16 cellular contexts compared by ENCODE assay signal in the genomic region with DNA sequence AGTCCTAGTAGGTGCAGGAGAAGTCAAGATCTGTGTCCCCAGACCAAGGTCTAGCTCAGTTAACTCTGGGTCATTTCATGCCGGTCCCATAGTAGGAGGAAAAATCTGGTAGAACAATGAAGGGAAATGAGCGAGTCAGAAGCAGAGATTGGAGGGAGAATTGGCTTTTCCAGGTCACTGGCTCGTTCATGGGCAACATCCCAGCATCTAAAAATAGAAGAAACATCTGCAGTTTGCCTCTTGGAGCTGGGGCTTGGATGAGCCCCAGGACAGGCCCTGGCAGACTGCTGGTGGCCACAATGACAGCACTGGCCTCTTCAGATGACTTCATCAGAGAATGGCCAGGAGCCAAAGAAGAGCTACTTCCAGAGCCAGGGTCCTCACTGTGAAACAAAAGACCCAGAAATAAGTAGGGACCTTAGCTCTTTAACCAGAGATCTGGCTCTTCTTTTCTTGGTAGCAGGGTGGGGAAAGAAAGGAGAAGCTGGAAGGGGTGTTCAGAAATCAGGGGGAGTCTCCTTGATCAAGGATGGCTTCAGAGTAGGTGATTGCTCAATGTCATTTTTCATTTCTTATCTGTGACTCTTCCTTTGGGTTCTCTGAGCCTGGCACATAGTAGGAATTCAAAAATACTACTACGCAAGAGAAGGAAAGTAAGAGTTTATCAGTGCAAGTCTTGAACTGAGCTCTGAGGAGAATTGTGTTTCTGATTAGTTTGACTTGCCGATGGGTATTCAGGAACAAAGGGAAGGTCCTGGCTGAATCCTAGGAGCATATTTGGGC.
DNase-seq lines count a peak whose midpoint lies in the region; ATAC-seq, FAIRE-seq and TF ChIP-seq lines count a peak whose summit lies in the region.
"Had no signal": no experiment of that assay in that cellular context is flagged by ENCODE, and none has a peak within 500 bp of the region (broad histone marks: within the 10 kb centered on the region; RNA-seq: fewer than 3 reads in every experiment).

No MANE protein-coding gene starts in this region.

- DNase-seq in H4 (ENCODE audit: low spot score), result peak; percentile 31
- peak; percentile 70 for DNase-seq in astrocyte (ENCODE audit: low read depth)
- peak; percentile 60 to 78 for DNase-seq in heart right ventricle
- no peak for DNase-seq in T1000 (lab: John Stamatoyannopoulos, UW)
- no peak for DNase-seq in mucosa of descending colon
- DNase-seq in ureter (ENCODE audit: low spot score), result no peak
- DNase-seq: activated CD4-positive, alpha-beta T cell treated with anti-CD3 and anti-CD28 coated beads for 36 hours; activated T-cell treated with anti-CD3 and anti-CD28 coated beads, Interleukin-2, amount 50 U/mL, for 48 hours; amniotic stem cell; GF-D8; KBM-7; NCI-H2171 treated with DMSO at 0.1 percent for 48 hours; OCI-M1 had no signal

- no peaks in the 10 kb centered on the region for H4K20me1 ChIP-seq in astrocyte (ENCODE audit: insufficient read depth, low read length)

- H3K4me2 ChIP-seq in astrocyte (ENCODE audit: low read length), result peak overlapping the region; percentile 47

- no peak overlapping the region for H3K27ac Mint-ChIP-seq in astrocyte (ENCODE audit: unreplicated experiment)
- H3K27ac Mint-ChIP-seq: activated CD4-positive, alpha-beta T cell treated with anti-CD3 and anti-CD28 coated beads for 36 hours had no signal

- intact Hi-C loops in heart right ventricle (cut with DNase I), result no loop called here
- intact Hi-C loops in mucosa of descending colon (cut with DNase I, micrococcal nuclease), result no loop called here

- H3K4me1 Mint-ChIP-seq in astrocyte (ENCODE audit: low read depth, unreplicated experiment), result no peaks in the 10 kb centered on the region
- H3K4me1 Mint-ChIP-seq: activated CD4-positive, alpha-beta T cell treated with anti-CD3 and anti-CD28 coated beads for 36 hours had no signal

- H3K4me3 Mint-ChIP-seq in astrocyte (ENCODE audit: unreplicated experiment), result no peak overlapping the region
- H3K4me3 Mint-ChIP-seq: activated CD4-positive, alpha-beta T cell treated with anti-CD3 and anti-CD28 coated beads for 36 hours had no signal

- H3K27ac ChIP-seq in astrocyte (ENCODE audit: low read depth, low read length), result no peak overlapping the region
- H3K27ac ChIP-seq in heart right ventricle, result peak overlapping the region in 8 of 10 donors; percentile 2 to 77 (median 60)
- H3K27ac ChIP-seq in rectal smooth muscle tissue (ENCODE audit: low read depth, low read length), result peak overlapping the region; percentile 39

- H2AFZ ChIP-seq in astrocyte (ENCODE audit: low read depth, low read length), result no peak overlapping the region

- TF ChIP-seq CTCF in astrocyte (IDR thresholded peaks at IDR 0.05; ENCODE audit: insufficient read depth, low read depth, low read length), result no peak
- no peak for TF ChIP-seq CTCF in heart right ventricle (IDR thresholded peaks at IDR 0.05)
- no peak for TF ChIP-seq CTCF in mucosa of descending colon (IDR thresholded peaks at IDR 0.05)

- H3K79me2 ChIP-seq in astrocyte (ENCODE audit: insufficient read depth, low read length), result no peaks in the 10 kb centered on the region

- FAIRE-seq in astrocyte (lab: Jason Lieb, UNC), result no peak
- FAIRE-seq: endometrium had no signal

- ATAC-seq in heart right ventricle, result peak; percentile 95 to 99 (median 98)
- no peak for ATAC-seq in HG02571 (IDR thresholded peaks at IDR 0.05; ENCODE audit: unreplicated experiment)
- ATAC-seq in mucosa of descending colon, result no peak
- ATAC-seq: activated CD4-positive, alpha-beta T cell treated with anti-CD3 and anti-CD28 coated beads for 36 hours had no signal

- H3K9ac ChIP-seq in astrocyte (ENCODE audit: low read length) (no peak overlapping the region), rectal smooth muscle tissue (ENCODE audit: low read length) (no peak overlapping the region)

- H3K4me1 ChIP-seq in astrocyte (ENCODE audit: insufficient read depth, low read length) (peaks cover 5% of the 10 kb centered on the region), heart right ventricle (peaks cover 3 to 26% (median 19%) of the 10 kb centered on the region in 9 donors), rectal smooth muscle tissue (ENCODE audit: control insufficient read depth, insufficient read depth, low read length) (peaks cover 4% of the 10 kb centered on the region), mucosa of descending colon (ENCODE audit: low read depth) (no peaks in the 10 kb centered on the region)

- H3K4me3 ChIP-seq in astrocyte (ENCODE audit: insufficient read depth, low read depth, low read length), result no peak overlapping the region
- H3K4me3 ChIP-seq in heart right ventricle, result no peak overlapping the region
- peak overlapping the region; percentile 29 for H3K4me3 ChIP-seq in rectal smooth muscle tissue (ENCODE audit: low read length)
- no peak overlapping the region for H3K4me3 ChIP-seq in mucosa of descending colon

- peaks cover 10% of the 10 kb centered on the region for H3K9me3 Mint-ChIP-seq in astrocyte (ENCODE audit: unreplicated experiment)

- no peaks in the 10 kb centered on the region for H3K36me3 ChIP-seq in astrocyte (ENCODE audit: insufficient read depth, low read length)
- no peaks in the 10 kb centered on the region for H3K36me3 ChIP-seq in heart right ventricle
- no peaks in the 10 kb centered on the region for H3K36me3 ChIP-seq in rectal smooth muscle tissue (ENCODE audit: control insufficient read depth, insufficient read depth, low read length)
- H3K36me3 ChIP-seq in mucosa of descending colon (ENCODE audit: low read depth), result no peaks in the 10 kb centered on the region

- WGBS in heart right ventricle, 2 donors, result 33 to 34% methylated on average over 5 of the region's 5 CpGs

- H3K36me3 Mint-ChIP-seq in astrocyte (ENCODE audit: low read depth, unreplicated experiment), result peaks cover 2% of the 10 kb centered on the region

- no peaks in the 10 kb centered on the region for H3K27me3 ChIP-seq in astrocyte (ENCODE audit: insufficient read depth, low read length)
- no peaks in the 10 kb centered on the region for H3K27me3 ChIP-seq in heart right ventricle
- H3K27me3 ChIP-seq in rectal smooth muscle tissue (ENCODE audit: control insufficient read depth, insufficient read depth, low read length), result no peaks in the 10 kb centered on the region

- H3K27me3 Mint-ChIP-seq in astrocyte (ENCODE audit: low read depth, unreplicated experiment), result peaks cover 9% of the 10 kb centered on the region

- peaks cover 4% of the 10 kb centered on the region for H3K9me3 ChIP-seq in astrocyte (ENCODE audit: insufficient read depth, low read depth, low read length)
- H3K9me3 ChIP-seq in heart right ventricle, result peaks cover 0 to 16% (median 0%) of the 10 kb centered on the region in 11 donors
- no peaks in the 10 kb centered on the region for H3K9me3 ChIP-seq in mucosa of descending colon

Comparison
In these comparisons a context has a peak if more than half of its experiments do, and no peak if none do; other contexts are left out.
1. DNase-seq: peak in H4 (single experiment), astrocyte (single experiment) and heart right ventricle (2 of 2); none in T1000 (single experiment), mucosa of descending colon (0 of 3) and ureter (single experiment).
2. ATAC-seq: peak in heart right ventricle (8 of 8); none in HG02571 (single experiment) and mucosa of descending colon (single experiment).